20 cellular contexts compared by ENCODE assay signal in the genomic region with DNA sequence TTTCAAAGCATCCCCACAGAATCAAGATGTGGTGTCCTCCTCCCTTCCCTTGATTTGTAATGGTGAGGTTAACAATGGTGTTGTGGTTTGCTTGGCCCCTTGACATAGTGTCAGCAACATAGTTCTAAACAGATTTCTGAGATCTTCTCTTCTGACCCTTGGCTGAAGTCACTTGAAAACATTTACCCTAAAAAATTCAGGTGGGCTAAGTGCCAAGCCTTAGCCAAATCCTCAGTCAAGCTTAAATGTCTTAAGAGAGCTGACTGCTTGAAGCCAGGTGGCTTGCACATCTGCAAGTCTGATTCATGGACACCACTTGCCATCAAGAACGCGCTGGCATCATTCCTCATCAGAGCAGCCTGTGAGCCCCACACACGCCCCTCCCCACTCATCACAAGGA.
DNase-seq lines count a peak whose midpoint lies in the region; ATAC-seq and TF ChIP-seq lines count a peak whose summit lies in the region.
"Had no signal": no experiment of that assay in that cellular context is flagged by ENCODE, and none has a peak within 500 bp of the region (broad histone marks: within the 10 kb centered on the region; RNA-seq: fewer than 3 reads in every experiment).

No MANE protein-coding gene starts in this region.

- no peak overlapping the region for H3K18ac ChIP-seq in H9 (ENCODE audit: insufficient read length, low read depth, low read length)

- H3K56ac ChIP-seq in H9 (ENCODE audit: insufficient read length, low read depth, low read length): no peak overlapping the region

- H3K23ac ChIP-seq in H9 (ENCODE audit: insufficient read length, low read depth, low read length): no peak overlapping the region

- H3K23me2 ChIP-seq in H9 (ENCODE audit: insufficient read length, low read depth, low read length, poor library complexity, severe bottlenecking): no peaks in the 10 kb centered on the region

- no peaks in the 10 kb centered on the region for H3K79me1 ChIP-seq in H9 (ENCODE audit: insufficient read depth, low read depth, low read length, poor library complexity, severe bottlenecking)

- peak overlapping the region; percentile 27 for H3T11ph ChIP-seq in H9 (ENCODE audit: low read length)

- H3K27ac ChIP-seq in H9 (ENCODE audit: insufficient read length, low read depth, low read length): no peak overlapping the region
- peak overlapping the region; percentile 58; the same call in 1 of the 2 replicates for H3K27ac ChIP-seq in SJCRH30
- H3K27ac ChIP-seq: C4-2B had no signal

- H3K14ac ChIP-seq in H9 (ENCODE audit: insufficient read depth, low read length): no peak overlapping the region

- no peak overlapping the region for H2AFZ ChIP-seq in H9 (ENCODE audit: low read length)

- 0 out of 7 replicates have a peak, but pooled peaks cover 0 to 4% (median 0%) of the 10 kb centered on the region in 3 experiments for H3K36me3 Mint-ChIP-seq in H9 (ENCODE audit: insufficient read depth in 1 of 3, low read depth in 3 of 3)

- no peaks in the 10 kb centered on the region for H3K36me3 ChIP-seq in SJCRH30
- H3K36me3 ChIP-seq: HAP-1, MG63 had no signal

- H3K4me3 ChIP-seq in SJCRH30: no peak overlapping the region
- H3K4me3 ChIP-seq in fibroblast of pulmonary artery (replicated peaks; ENCODE audit: low read depth, low read length): no peak overlapping the region
- no peak overlapping the region for H3K4me3 ChIP-seq in skeletal muscle cell (ENCODE audit: low read depth, low read length)
- H3K4me3 ChIP-seq: HAP-1, MG63 had no signal

- WGBS in H9 (ENCODE audit: extremely low coverage, insufficient read length, low lambda C conversion rate): no CpG with 5 or more reads among the region's 3 CpGs

- H2BK12ac ChIP-seq in H9 (ENCODE audit: insufficient read length, low read depth, low read length): no peak overlapping the region

- H3K79me2 ChIP-seq in H9 (ENCODE audit: insufficient read depth, low read length): no peaks in the 10 kb centered on the region

- TF ChIP-seq CTCF in H9 (conservative IDR thresholded peaks at IDR 0.05): no peak
- no peak for TF ChIP-seq CTCF in fibroblast of pulmonary artery (IDR thresholded peaks at IDR 0.05; ENCODE audit: low read length, missing control alignments)

- no peak overlapping the region for H4K8ac ChIP-seq in H9 (replicated peaks; ENCODE audit: insufficient read length, low read depth, low read length)

- no peak overlapping the region for H2BK15ac ChIP-seq in H9 (ENCODE audit: low read depth, low read length)

- ATAC-seq in GM19452 (IDR thresholded peaks at IDR 0.05; ENCODE audit: unreplicated experiment): no peak
- ATAC-seq: PC-3 had no signal

- H3K27me3 ChIP-seq in H9 (ENCODE audit: insufficient read depth, low read length): no peaks in the 10 kb centered on the region
- H3K27me3 ChIP-seq in SJCRH30: no peaks in the 10 kb centered on the region
- H3K27me3 ChIP-seq: MG63 had no signal

- no peaks in the 10 kb centered on the region for H3K27me3 Mint-ChIP-seq in H9 (ENCODE audit: low read depth)

- H3K27ac Mint-ChIP-seq in H9: no peak overlapping the region

- H3K4me2 ChIP-seq in H9 (ENCODE audit: insufficient read depth, insufficient read length, low read length): no peak overlapping the region

- H3K4me1 ChIP-seq in H9 (ENCODE audit: insufficient read depth, low read length) (peaks cover 12% of the 10 kb centered on the region; the same call in 1 of the 2 replicates), SJCRH30 (peaks cover 47% of the 10 kb centered on the region)

- no peaks in the 10 kb centered on the region for H4K20me1 ChIP-seq in H9 (ENCODE audit: control insufficient read depth, insufficient read depth, insufficient read length)

- no peak overlapping the region for H4K5ac ChIP-seq in H9 (ENCODE audit: insufficient read length, low read depth, low read length)

- no peak overlapping the region for H2BK120ac ChIP-seq in H9 (ENCODE audit: low read depth, low read length, poor library complexity, severe bottlenecking)

- no peak overlapping the region for H3K9ac ChIP-seq in H9 (ENCODE audit: extremely low read depth, insufficient read length, low read length)

- DNase-seq in H9 (no peak), SJCRH30 (peak in 1 of 2 experiments; percentile 9), fibroblast of pulmonary artery (ENCODE audit: low read depth) (peak; percentile 10), skeletal muscle cell (ENCODE audit: low read depth) (peak; percentile 15), HCEC 1CT (no peak), amygdala (lab: John Stamatoyannopoulos, UW) (no peak)
- DNase-seq: ACHN, AML-193, DND-41, Kasumi-1, MG63, NCI-H1092, NCI-H1436 treated with DMSO at 0.1 percent for 48 hours, NCI-H2029, NCI-H446 treated with DMSO at 0.1 percent for 48 hours, NCI-H748 treated with DMSO at 0.1 percent for 48 hours, PC-3 had no signal

- H3K4me1 Mint-ChIP-seq in H9: peaks cover 25 to 34% of the 10 kb centered on the region in 2 experiments

- H4K91ac ChIP-seq in H9 (ENCODE audit: insufficient read length, low read depth, low read length): no peak overlapping the region

- H3K9me3 Mint-ChIP-seq in H9: no peaks in the 10 kb centered on the region

- H2BK5ac ChIP-seq in H9 (ENCODE audit: insufficient read length, low read length): no peak overlapping the region

- H3K9me3 ChIP-seq in H9 (ENCODE audit: control insufficient read depth, low read depth, low read length) (no peaks in the 10 kb centered on the region), SJCRH30 (replicated peaks) (no peaks in the 10 kb centered on the region)
- H3K9me3 ChIP-seq: HAP-1, MG63 had no signal

- H3K4ac ChIP-seq in H9 (ENCODE audit: low read depth, low read length): no peak overlapping the region

- H2AK5ac ChIP-seq in H9 (ENCODE audit: insufficient read length, low read length): no peak overlapping the region

- no peak overlapping the region for H3K4me3 Mint-ChIP-seq in H9

- no peak overlapping the region for H2BK20ac ChIP-seq in H9 (ENCODE audit: low read depth, low read length, poor library complexity, severe bottlenecking)

Comparison
In these comparisons a context has a peak if more than half of its experiments do, and no peak if none do; other contexts are left out.
1. DNase-seq: peak in fibroblast of pulmonary artery (single experiment) and skeletal muscle cell (single experiment); none in H9 (single experiment), HCEC 1CT (single experiment) and amygdala (0 of 56).